24 cellular contexts compared by ENCODE assay signal in the genomic region with DNA sequence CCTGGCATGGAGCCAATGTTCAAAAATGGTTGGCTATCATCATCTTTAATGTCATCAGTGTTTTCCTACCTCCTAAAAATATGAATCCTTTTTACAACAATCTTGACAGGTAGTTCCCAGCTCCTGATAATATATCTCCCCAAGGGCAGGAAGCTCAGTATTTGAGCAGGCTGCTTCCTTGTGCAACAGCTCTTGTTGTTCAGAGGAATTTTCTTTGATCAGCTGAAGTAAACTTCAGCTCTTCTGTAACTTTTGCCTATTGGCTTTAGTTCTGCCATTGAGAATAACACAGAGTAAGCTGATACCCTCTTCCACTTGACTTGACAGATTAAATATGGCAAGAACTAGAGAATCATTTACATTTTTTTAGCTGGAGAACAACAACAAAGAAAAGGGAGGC.
DNase-seq lines count a peak whose midpoint lies in the region; ATAC-seq and TF ChIP-seq lines count a peak whose summit lies in the region.
"Had no signal": no experiment of that assay in that cellular context is flagged by ENCODE, and none has a peak within 500 bp of the region (broad histone marks: within the 10 kb centered on the region; RNA-seq: fewer than 3 reads in every experiment).

No MANE protein-coding gene starts in this region.

- in situ Hi-C loops in GM13976 (cut with MboI; ENCODE audit: low sequenced_read_pairs, unreplicated experiment): no loop called here

- intact Hi-C loops in A673 (cut with micrococcal nuclease; ENCODE audit: unreplicated experiment) (loop anchor here (10.0 kb wide), 1 partner anchor 200 kb away; a partner anchor contains a TSS), Caco-2 (cut with micrococcal nuclease; ENCODE audit: unreplicated experiment) (loop anchor here (1.0 kb wide), 1 partner anchor 8 kb away; no protein-coding TSS in a partner anchor)

- BruUV-seq in A673 (replicated peaks; lab: Mats Ljungman, UMichigan) (no TSS peak), Caco-2 (replicated peaks; lab: Mats Ljungman, UMichigan) (no TSS peak)

- H3K27ac Mint-ChIP-seq in Caco-2 (ENCODE audit: unreplicated experiment): peak overlapping the region; percentile 21
- H3K27ac Mint-ChIP-seq: activated naive CD4-positive, alpha-beta T cell treated with anti-CD3 and anti-CD28 coated beads, Interleukin-2, amount 50 U/mL, for 24 hours; CD4-positive, CD25-positive, alpha-beta regulatory T cell; naive thymus-derived CD8-positive, alpha-beta T cell had no signal

- H3K9me3 ChIP-seq in A673 (ENCODE audit: low read depth, low read length, poor library complexity, severe bottlenecking) (no peaks in the 10 kb centered on the region), Caco-2 (no peaks in the 10 kb centered on the region), mesodermal cell (ENCODE audit: control insufficient read depth, low read length) (no peaks in the 10 kb centered on the region)
- H3K9me3 ChIP-seq: left lung, pancreas, Peyer's patch, thoracic aorta had no signal

- peaks cover 15% of the 10 kb centered on the region for H3K4me1 Mint-ChIP-seq in Caco-2 (ENCODE audit: low read depth, unreplicated experiment)
- H3K4me1 Mint-ChIP-seq: activated naive CD4-positive, alpha-beta T cell treated with anti-CD3 and anti-CD28 coated beads, Interleukin-2, amount 50 U/mL, for 24 hours; CD4-positive, CD25-positive, alpha-beta regulatory T cell had no signal

- H3K4me1 ChIP-seq in A673 (ENCODE audit: insufficient read depth, low read length, poor library complexity, severe bottlenecking) (peaks cover 57% of the 10 kb centered on the region), Caco-2 (peaks cover 18% of the 10 kb centered on the region), mesodermal cell (ENCODE audit: control insufficient read depth, insufficient read depth, low read length, poor library complexity, severe bottlenecking) (peaks cover 13% of the 10 kb centered on the region)
- H3K4me1 ChIP-seq: left lung, pancreas, Peyer's patch had no signal

- DNase-seq in A673 (ENCODE audit: low spot score) (peak; percentile 37), Caco-2 (peak; percentile 19 to 35), amniotic epithelial cell (ENCODE audit: low read depth) (peak; percentile 45), GM13976 (ENCODE audit: low spot score) (no peak)
- DNase-seq in activated naive CD4-positive, alpha-beta T cell treated with Interleukin-2 at 50 U/mL for 16 hours: no peak
- DNase-seq: activated CD4-positive, alpha-beta T cell treated with anti-CD3 and anti-CD28 coated beads, Interleukin-2, amount 50 U/mL, for 1 hour; CD4-positive, CD25-positive, alpha-beta regulatory T cell; cerebellar nuclear complex; foreskin melanocyte; left lung; naive thymus-derived CD8-positive, alpha-beta T cell; NCI-H2171; pancreas; Peyer's patch; SIG-M5; stimulated activated CD4-positive, alpha-beta T cell treated with anti-CD3 and anti-CD28 coated beads, Interleukin-4, amount 100 ng/mL, for 4 hours; stimulated activated naive CD4-positive, alpha-beta T cell treated with Interleukin-2 at 50 U/mL for 16 hours; SW 1271; T1000 had no signal

- H3K27ac ChIP-seq in A673 (ENCODE audit: low read depth, low read length, poor library complexity, severe bottlenecking): no peak overlapping the region
- H3K27ac ChIP-seq in mesodermal cell (ENCODE audit: low read depth, low read length, severe bottlenecking): peak overlapping the region; percentile 16
- H3K27ac ChIP-seq: pancreas, Peyer's patch had no signal

- no peak overlapping the region for H3K4me3 ChIP-seq in A673 (ENCODE audit: low read depth, low read length, poor library complexity, severe bottlenecking)
- no peak overlapping the region for H3K4me3 ChIP-seq in Caco-2 (ENCODE audit: low read depth, low read length)
- H3K4me3 ChIP-seq in mesodermal cell (ENCODE audit: extremely low read depth, insufficient read depth, low read length, poor library complexity, severe bottlenecking): no peak overlapping the region
- H3K4me3 ChIP-seq: left lung, pancreas, Peyer's patch, thoracic aorta had no signal

- no peaks in the 10 kb centered on the region for H3K27me3 Mint-ChIP-seq in Caco-2 (ENCODE audit: insufficient read depth, unreplicated experiment)
- H3K27me3 Mint-ChIP-seq: activated naive CD4-positive, alpha-beta T cell treated with anti-CD3 and anti-CD28 coated beads, Interleukin-2, amount 50 U/mL, for 24 hours; CD4-positive, CD25-positive, alpha-beta regulatory T cell had no signal

- no peak overlapping the region for H3K4me3 Mint-ChIP-seq in Caco-2 (ENCODE audit: unreplicated experiment)
- H3K4me3 Mint-ChIP-seq: activated naive CD4-positive, alpha-beta T cell treated with anti-CD3 and anti-CD28 coated beads, Interleukin-2, amount 50 U/mL, for 24 hours; CD4-positive, CD25-positive, alpha-beta regulatory T cell; naive thymus-derived CD8-positive, alpha-beta T cell had no signal

- no peaks in the 10 kb centered on the region for H3K9me3 Mint-ChIP-seq in Caco-2 (ENCODE audit: unreplicated experiment)
- H3K9me3 Mint-ChIP-seq: activated naive CD4-positive, alpha-beta T cell treated with anti-CD3 and anti-CD28 coated beads, Interleukin-2, amount 50 U/mL, for 24 hours; naive thymus-derived CD8-positive, alpha-beta T cell had no signal

- TF ChIP-seq CTCF in A673 (conservative IDR thresholded peaks at IDR 0.05; ENCODE audit: low read depth, low read length) (no peak), Caco-2 (IDR thresholded peaks at IDR 0.05; ENCODE audit: insufficient read depth in 1 of 2, low read depth in 1 of 2, low read length in 1 of 2, severe bottlenecking in 1 of 2, unreplicated experiment in 1 of 2) (no peak), GM13976 (IDR thresholded peaks at IDR 0.05; ENCODE audit: borderline replicate concordance, control extremely low read depth, extremely low read depth, insufficient read depth, missing control alignments) (no peak)

- H3K36me3 ChIP-seq in A673 (ENCODE audit: insufficient read depth, low read length, poor library complexity, severe bottlenecking): no peaks in the 10 kb centered on the region
- H3K36me3 ChIP-seq in Caco-2 (ENCODE audit: control insufficient read depth, insufficient read depth, low read length): no peaks in the 10 kb centered on the region
- H3K36me3 ChIP-seq in mesodermal cell (ENCODE audit: control insufficient read depth, insufficient read depth, low read length): no peaks in the 10 kb centered on the region
- H3K36me3 ChIP-seq: left lung, pancreas, Peyer's patch, thoracic aorta had no signal

- CTCF ChIA-PET in A673 (lab: Charles Lee) (no interaction called here), Caco-2 (lab: Charles Lee) (interaction anchor here (2.1 kb wide), 1 partner anchor 19 kb away, joined by 8 read pairs; no protein-coding TSS in a partner anchor)

- ATAC-seq in esophagus mucosa: no peak
- ATAC-seq: HCT116; left lung; naive thymus-derived CD8-positive, alpha-beta T cell; pancreas had no signal

- POLR2A ChIA-PET in A673 (lab: Charles Lee; ENCODE audit: low non-redundant PET): interaction anchor here (0.6 kb wide), 1 partner anchor 58 kb away, joined by 7 read pairs; no protein-coding TSS in a partner anchor
- POLR2A ChIA-PET in Caco-2 (lab: Charles Lee): interaction anchor here (0.5 to 1.2 kb wide), 2 partner anchors 19 to 117 kb away, joined by 3 to 4 read pairs; no protein-coding TSS in a partner anchor

- H3K27me3 ChIP-seq in A673 (replicated peaks; ENCODE audit: insufficient read depth, low read depth, low read length, poor library complexity) (no peaks in the 10 kb centered on the region), Caco-2 (replicated peaks; ENCODE audit: control insufficient read depth, insufficient read depth, low read length) (no peaks in the 10 kb centered on the region)
- H3K27me3 ChIP-seq: Peyer's patch had no signal

- no peaks in the 10 kb centered on the region for H3K36me3 Mint-ChIP-seq in Caco-2 (ENCODE audit: insufficient read depth, unreplicated experiment)
- H3K36me3 Mint-ChIP-seq: activated naive CD4-positive, alpha-beta T cell treated with anti-CD3 and anti-CD28 coated beads, Interleukin-2, amount 50 U/mL, for 24 hours; CD4-positive, CD25-positive, alpha-beta regulatory T cell; naive thymus-derived CD8-positive, alpha-beta T cell had no signal

Comparison
In these comparisons a context has a peak if more than half of its experiments do, and no peak if none do; other contexts are left out.
1. DNase-seq: peak in A673 (single experiment), Caco-2 (2 of 2) and amniotic epithelial cell (single experiment); none in GM13976 (single experiment) and activated naive CD4-positive, alpha-beta T cell treated with Interleukin-2 at 50 U/mL for 16 hours (single experiment).